Comparison of ENCODE assay signal across 21 cellular contexts in genomic region chr14:77128414-77128891, GRCh38. TPM values are rescaled to one million over a fixed set of nuclear protein-coding genes. Genes with fewer than 3 reads are reported as not detected.
DNase-seq lines count a peak whose midpoint lies in the region; ATAC-seq and TF ChIP-seq lines count a peak whose summit lies in the region.
"Had no signal": no experiment of that assay in that cellular context is flagged by ENCODE, and none has a peak within 500 bp of the region (broad histone marks: within the 10 kb centered on the region; RNA-seq: fewer than 3 reads in every experiment).

No MANE protein-coding gene starts in this region.

- peaks cover 0 to 5% of the 10 kb centered on the region in 2 donors for H3K4me1 ChIP-seq in breast epithelium

- no peak overlapping the region for H3K27ac Mint-ChIP-seq in MCF 10A (ENCODE audit: low read depth, unreplicated experiment)
- no peak overlapping the region for H3K27ac Mint-ChIP-seq in activated naive CD8-positive, alpha-beta T cell treated with anti-CD3 and anti-CD28 coated beads for 36 hours
- H3K27ac Mint-ChIP-seq: CD4-positive, alpha-beta T cell; T-cell; type B pancreatic cell had no signal

- no TSS peak for BruUV-seq in MCF 10A (replicated peaks; lab: Mats Ljungman, UMichigan)

- TF ChIP-seq CTCF in MCF 10A (IDR thresholded peaks at IDR 0.05; ENCODE audit: unreplicated experiment) = no peak
- TF ChIP-seq CTCF in breast epithelium (IDR thresholded peaks at IDR 0.05) = no peak
- no peak for TF ChIP-seq CTCF in RWPE1 (conservative IDR thresholded peaks at IDR 0.05; ENCODE audit: low read depth)
- TF ChIP-seq CTCF in fibroblast of pulmonary artery (IDR thresholded peaks at IDR 0.05; ENCODE audit: low read length, missing control alignments) = no peak

- no peak overlapping the region for H3K27ac ChIP-seq in breast epithelium
- H3K27ac ChIP-seq in RWPE1 = no peak overlapping the region
- H3K27ac ChIP-seq: ascending aorta, spleen had no signal

- no peaks in the 10 kb centered on the region for H3K9me3 ChIP-seq in breast epithelium
- H3K9me3 ChIP-seq: ascending aorta, spleen had no signal

- no peaks in the 10 kb centered on the region for H3K9me3 Mint-ChIP-seq in MCF 10A (ENCODE audit: unreplicated experiment)
- no peaks in the 10 kb centered on the region for H3K9me3 Mint-ChIP-seq in activated naive CD8-positive, alpha-beta T cell treated with anti-CD3 and anti-CD28 coated beads for 36 hours
- H3K9me3 Mint-ChIP-seq: CD4-positive, alpha-beta T cell; type B pancreatic cell had no signal

- H3K27me3 Mint-ChIP-seq in MCF 10A (ENCODE audit: insufficient read depth, unreplicated experiment) = peaks cover 16% of the 10 kb centered on the region
- peaks cover 56% of the 10 kb centered on the region for H3K27me3 Mint-ChIP-seq in activated naive CD8-positive, alpha-beta T cell treated with anti-CD3 and anti-CD28 coated beads for 36 hours

- H3K36me3 Mint-ChIP-seq in MCF 10A (ENCODE audit: insufficient read depth, unreplicated experiment) = no peaks in the 10 kb centered on the region
- H3K36me3 Mint-ChIP-seq in activated naive CD8-positive, alpha-beta T cell treated with anti-CD3 and anti-CD28 coated beads for 36 hours = no peaks in the 10 kb centered on the region
- H3K36me3 Mint-ChIP-seq: T-cell, type B pancreatic cell had no signal

- CTCF ChIA-PET in MCF 10A (lab: Yijun Ruan, JAX) (interaction anchor here (0.6 to 2.4 kb wide), 4 partner anchors 18 to 188 kb away, joined by 3 to 10 read pairs (median 5); no protein-coding TSS in a partner anchor), RWPE1 (lab: Yijun Ruan, JAX) (interaction anchor here (0.7 to 0.9 kb wide), 2 partner anchors 18 to 364 kb away, joined by 4 to 5 read pairs; no protein-coding TSS in a partner anchor)

- no peak for ATAC-seq in GM19397 (IDR thresholded peaks at IDR 0.05; ENCODE audit: unreplicated experiment)
- no peak for ATAC-seq in HG03196 (IDR thresholded peaks at IDR 0.05; ENCODE audit: unreplicated experiment)
- ATAC-seq: Panc1, T-cell had no signal

- intact Hi-C loops in MCF 10A (cut with micrococcal nuclease) = no loop called here
- intact Hi-C loops in breast epithelium (cut with DNase I; ENCODE audit: low total_unique reads) = loop anchor here (5.0 kb wide), 1 partner anchor 1131 kb away; no protein-coding TSS in a partner anchor

- no peaks in the 10 kb centered on the region for H3K36me3 ChIP-seq in breast epithelium
- H3K36me3 ChIP-seq: ascending aorta, spleen had no signal

- DNase-seq in MCF 10A (ENCODE audit: unreplicated experiment) (peak; percentile 51), breast epithelium (ENCODE audit: low spot score in 2 of 2) (no peak), RWPE1 (ENCODE audit: low spot score) (peak; percentile 75), fibroblast of pulmonary artery (ENCODE audit: low read depth) (peak; percentile 8)
- DNase-seq in activated T-cell treated with anti-CD3 and anti-CD28 coated beads, Interleukin-2, amount 50 U/mL, for 1 hour = no peak
- DNase-seq in activated naive CD8-positive, alpha-beta T cell treated with anti-CD3 and anti-CD28 coated beads for 36 hours = no peak
- DNase-seq: activated CD4-positive, CD25-positive, alpha-beta regulatory T cell; CD4-positive, alpha-beta T cell; H7; NCI-H510A treated with DMSO at 0.1 percent for 48 hours; spleen; stimulated activated naive CD4-positive, alpha-beta T cell; T-cell had no signal

- H3K4me3 Mint-ChIP-seq in MCF 10A (ENCODE audit: unreplicated experiment) = no peak overlapping the region
- no peak overlapping the region for H3K4me3 Mint-ChIP-seq in activated naive CD8-positive, alpha-beta T cell treated with anti-CD3 and anti-CD28 coated beads for 36 hours
- H3K4me3 Mint-ChIP-seq: CD4-positive, alpha-beta T cell; T-cell; type B pancreatic cell had no signal

- no peak for TF ChIP-seq POLR2A in breast epithelium (IDR thresholded peaks at IDR 0.05)

- POLR2A ChIA-PET in MCF 10A (lab: Yijun Ruan, JAX) = interaction anchor here (0.6 to 2.1 kb wide), 4 partner anchors 31 to 1911 kb away, joined by 3 to 6 read pairs (median 4); partner anchors contain the start of gene CIPC
- POLR2A ChIA-PET in RWPE1 (lab: Yijun Ruan, JAX; ENCODE audit: low non-redundant PET) = no interaction called here

- peaks cover 0 to 15% of the 10 kb centered on the region in 2 donors for H3K27me3 ChIP-seq in breast epithelium
- H3K27me3 ChIP-seq: ascending aorta had no signal

- H3K4me3 ChIP-seq in breast epithelium (no peak overlapping the region), fibroblast of pulmonary artery (replicated peaks; ENCODE audit: low read depth, low read length) (no peak overlapping the region)
- H3K4me3 ChIP-seq: ascending aorta, spleen had no signal

- peaks cover 19% of the 10 kb centered on the region for H3K4me1 Mint-ChIP-seq in MCF 10A (ENCODE audit: insufficient read depth, unreplicated experiment)
- H3K4me1 Mint-ChIP-seq in activated naive CD8-positive, alpha-beta T cell treated with anti-CD3 and anti-CD28 coated beads for 36 hours = peaks cover 2% of the 10 kb centered on the region

RNA-seq across cellular contexts. Expression of gene ZDHHC22, which starts 13.1 kb away (rescaled TPM):
- total RNA-seq in MCF 10A (2022) (not detected in 2 replicates), breast epithelium (not detected)
- total RNA-seq in activated naive CD8-positive, alpha-beta T cell treated with anti-CD3 and anti-CD28 coated beads for 36 hours = not detected
- total RNA-seq: ascending aorta; CD4-positive, alpha-beta T cell; fibroblast of lung; G401; liver; spleen had no signal

RNA-seq across cellular contexts. Expression of gene CIPC, which starts 30.4 kb away (rescaled TPM):
- total RNA-seq in MCF 10A (2022) = 9.7 and 11.4 TPM in 2 replicates
- total RNA-seq in breast epithelium = 10 to 100 TPM; 40.6 to 64.8 (median 50.7) TPM
- total RNA-seq in activated naive CD8-positive, alpha-beta T cell treated with anti-CD3 and anti-CD28 coated beads for 36 hours = 10 to 100 TPM; 10.8 to 12.2 TPM

RNA-seq across cellular contexts. Expression of gene TMEM63C, which starts 53.1 kb away (rescaled TPM):
- total RNA-seq in MCF 10A (2022) = 5.1 and 9.3 TPM in 2 replicates
- total RNA-seq in breast epithelium = 1 to 10 TPM in 2 of 3 donors, under 1 TPM in 1; 0.16 to 8.0 (median 3.9) TPM
- total RNA-seq in activated naive CD8-positive, alpha-beta T cell treated with anti-CD3 and anti-CD28 coated beads for 36 hours = 1 to 10 TPM in 1 of 2 experiments, under 1 TPM in 1; 0.89 to 1.2 TPM
- total RNA-seq: G401 had no signal

Comparison
In these comparisons a context has a peak if more than half of its experiments do, and no peak if none do; other contexts are left out.
1. DNase-seq: peak in MCF 10A (single experiment), RWPE1 (single experiment) and fibroblast of pulmonary artery (single experiment); none in breast epithelium (0 of 2), activated T-cell treated with anti-CD3 and anti-CD28 coated beads, Interleukin-2, amount 50 U/mL, for 1 hour (single experiment) and activated naive CD8-positive, alpha-beta T cell treated with anti-CD3 and anti-CD28 coated beads for 36 hours (single experiment).